25 cellular contexts compared by ENCODE assay signal in the genomic region with DNA sequence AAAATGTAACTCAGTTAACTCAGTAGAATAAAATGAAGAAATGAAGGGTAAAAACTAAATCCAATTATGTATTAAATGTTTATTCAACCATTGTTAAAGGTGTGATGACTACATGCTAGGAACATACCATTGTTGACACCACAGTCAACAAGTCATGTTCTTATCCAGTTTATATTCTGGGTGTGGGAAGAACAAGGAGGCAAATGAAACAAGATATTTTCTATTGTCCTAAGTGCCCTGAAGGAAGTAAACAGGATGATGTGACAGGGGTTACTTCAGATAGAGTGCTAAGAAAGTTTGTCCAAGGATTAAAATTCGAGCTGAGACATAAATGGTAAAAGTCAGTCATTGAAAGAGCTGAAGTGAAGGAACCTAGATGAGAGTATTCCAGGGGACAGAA. TPM values are rescaled to one million over a fixed set of nuclear protein-coding genes. Genes with fewer than 3 reads are reported as not detected.
DNase-seq lines count a peak whose midpoint lies in the region; ATAC-seq, FAIRE-seq and TF ChIP-seq lines count a peak whose summit lies in the region.
"Had no signal": no experiment of that assay in that cellular context is flagged by ENCODE, and none has a peak within 500 bp of the region (broad histone marks: within the 10 kb centered on the region; RNA-seq: fewer than 3 reads in every experiment).

No MANE protein-coding gene starts in this region.

- no peak for ATAC-seq in CD8-positive, alpha-beta T cell
- ATAC-seq in esophagus mucosa, result peak; percentile 67

- no peak for FAIRE-seq in bronchial epithelial cell (lab: Jason Lieb, UNC)

- no peak overlapping the region for H3K4me3 ChIP-seq in CD8-positive, alpha-beta T cell (ENCODE audit: low read depth, low read length)
- H3K4me3 ChIP-seq in bronchial epithelial cell (ENCODE audit: low read depth, low read length), result no peak overlapping the region
- H3K4me3 ChIP-seq: HAP-1, Peyer's patch had no signal

- peak overlapping the region; percentile 34 for H3K27ac Mint-ChIP-seq in CD8-positive, alpha-beta T cell
- H3K27ac Mint-ChIP-seq: B cell had no signal

- DNase-seq in CD8-positive, alpha-beta T cell, result no peak
- peak; percentile 21 for DNase-seq in bronchial epithelial cell (ENCODE audit: low read depth)
- DNase-seq in kidney tubule cell (ENCODE audit: low spot score), result no peak
- no peak for DNase-seq in SHP77 treated with DMSO at 0.1 percent for 48 hours (lab: John Stamatoyannopoulos, UW)
- DNase-seq in activated CD4-positive, alpha-beta T cell treated with anti-CD3 and anti-CD28 coated beads, Interleukin-2, amount 50 U/mL, for 48 hours, result no peak
- no peak for DNase-seq in NCI-H1105 treated with DMSO at 0.1 percent for 48 hours (lab: John Stamatoyannopoulos, UW)
- DNase-seq: Calu3, DND-41, GOT3, IMR-90, KG1, MM.1S, NCI-H1417, NCI-H1694, NCI-H2029 treated with DMSO at 0.1 percent for 48 hours, NCI-H446 treated with DMSO at 0.1 percent for 48 hours, NCI-H526 treated with DMSO at 0.1 percent for 48 hours, Peyer's patch, SK-N-SH had no signal

- H3K36me3 ChIP-seq in CD8-positive, alpha-beta T cell (ENCODE audit: insufficient read depth, low read length), result peaks cover 4% of the 10 kb centered on the region
- no peaks in the 10 kb centered on the region for H3K36me3 ChIP-seq in bronchial epithelial cell (ENCODE audit: control insufficient read depth, insufficient read depth, low read length)

- peaks cover 62% of the 10 kb centered on the region for H3K36me3 Mint-ChIP-seq in CD8-positive, alpha-beta T cell

- H3K4me1 ChIP-seq in CD8-positive, alpha-beta T cell (ENCODE audit: insufficient read depth, low read length), result no peaks in the 10 kb centered on the region
- H3K4me1 ChIP-seq: HAP-1, Peyer's patch had no signal

- TF ChIP-seq CTCF in 22Rv1 (IDR thresholded peaks at IDR 0.05) (no peak), bronchial epithelial cell (IDR thresholded peaks at IDR 0.05; ENCODE audit: insufficient read depth, low read length, severe bottlenecking) (no peak)
- no peak for TF ChIP-seq CTCF in CD8-positive, alpha-beta T cell (IDR thresholded peaks at IDR 0.05)

- no peaks in the 10 kb centered on the region for H3K9me3 Mint-ChIP-seq in CD8-positive, alpha-beta T cell

- H3K27ac ChIP-seq in 22Rv1, result peak overlapping the region; percentile 14; the same call in 1 of the 2 replicates
- H3K27ac ChIP-seq in CD8-positive, alpha-beta T cell (ENCODE audit: low read depth, low read length), result no peak overlapping the region
- H3K27ac ChIP-seq: C4-2B, Peyer's patch had no signal

- POLR2A ChIA-PET in CD8-positive, alpha-beta T cell (lab: Charles Lee), result no interaction called here

- H3K27me3 Mint-ChIP-seq in CD8-positive, alpha-beta T cell (ENCODE audit: low read depth), result no peaks in the 10 kb centered on the region
- H3K27me3 Mint-ChIP-seq: B cell had no signal

- H3K4me3 Mint-ChIP-seq in CD8-positive, alpha-beta T cell, result no peak overlapping the region
- H3K4me3 Mint-ChIP-seq: B cell had no signal

- intact Hi-C loops in CD8-positive, alpha-beta T cell (cut with DNase I, micrococcal nuclease), result no loop called here

- H3K27me3 ChIP-seq in CD8-positive, alpha-beta T cell (ENCODE audit: insufficient read depth, low read length), result no peaks in the 10 kb centered on the region
- H3K27me3 ChIP-seq in bronchial epithelial cell (ENCODE audit: control insufficient read depth, insufficient read depth, low read length), result no peaks in the 10 kb centered on the region
- H3K27me3 ChIP-seq: Peyer's patch had no signal

- CTCF ChIA-PET in CD8-positive, alpha-beta T cell (lab: Charles Lee), result interaction anchor here (0.6 kb wide), 1 partner anchor 275 kb away, joined by 3 read pairs; no protein-coding TSS in a partner anchor

- H3K4me1 Mint-ChIP-seq in CD8-positive, alpha-beta T cell (ENCODE audit: low read depth), result no peaks in the 10 kb centered on the region
- H3K4me1 Mint-ChIP-seq: B cell had no signal

- H3K9me3 ChIP-seq in CD8-positive, alpha-beta T cell (ENCODE audit: low read length), result no peaks in the 10 kb centered on the region
- H3K9me3 ChIP-seq: HAP-1, Peyer's patch, SK-N-SH had no signal

RNA-seq across cellular contexts. Expression of gene AP3S2, which starts 13.1 kb away (rescaled TPM):
- total RNA-seq in CD8-positive, alpha-beta T cell, result 10 to 100 TPM; 14.2 to 16.0 TPM
- total RNA-seq in bronchial epithelial cell (50.6 and 51.3 TPM in 2 replicates), esophagus mucosa (20.6 TPM)

RNA-seq across cellular contexts. Expression of gene ARPIN, which starts 32.0 kb away (rescaled TPM):
- not detected for total RNA-seq in CD8-positive, alpha-beta T cell
- 4.5 and 12.9 TPM in 2 replicates for total RNA-seq in bronchial epithelial cell
- total RNA-seq in esophagus mucosa, result 17.5 TPM
- total RNA-seq: OCI-LY7 had no signal
